ENCODE assay signal across 8 cellular contexts in genomic region chr20:62860924-62861691, GRCh38. TPM values are rescaled to one million over a fixed set of nuclear protein-coding genes. Genes with fewer than 3 reads are reported as not detected.
DNase-seq lines count a peak whose midpoint lies in the region; ATAC-seq and TF ChIP-seq lines count a peak whose summit lies in the region.

No MANE protein-coding gene starts in this region.

- dilution Hi-C loops in mammary epithelial cell (cut with HindIII; ENCODE audit: low sequenced_read_pairs) = no loop called here

- H3K9me3 ChIP-seq in SK-N-MC (ENCODE audit: low read depth, low read length) = 0 out of 2 replicates have a peak, but pooled peaks cover 4% of the 10 kb centered on the region
- no peaks in the 10 kb centered on the region for H3K9me3 ChIP-seq in mammary epithelial cell (replicated peaks; ENCODE audit: insufficient read depth, low read length)
- no peaks in the 10 kb centered on the region for H3K9me3 ChIP-seq in lower lobe of right lung
- H3K9me3 ChIP-seq in tibial artery = no peaks in the 10 kb centered on the region

- CTCF ChIA-PET in mammary epithelial cell (lab: Charles Lee; ENCODE audit: low non-redundant PET) = interaction anchor here (0.5 kb wide), 1 partner anchor 194 kb away, joined by 8 read pairs; no protein-coding TSS in a partner anchor

- peaks cover 2% of the 10 kb centered on the region for H4K20me1 ChIP-seq in mammary epithelial cell (ENCODE audit: insufficient read depth, low read length)

- TF ChIP-seq CTCF in mammary epithelial cell (conservative IDR thresholded peaks at IDR 0.05 in 1 of 2, IDR thresholded peaks at IDR 0.05 in 1 of 2; ENCODE audit: extremely low read depth in 1 of 2, insufficient read depth in 1 of 2, low read depth in 1 of 2, low read length in 2 of 2) (no peak), lower lobe of right lung (IDR thresholded peaks at IDR 0.05) (no peak), tibial artery (IDR thresholded peaks at IDR 0.05) (no peak)

- 4% methylated on average over 5 of the region's 129 CpGs for WGBS in mammary epithelial cell (ENCODE audit: low coverage, missing lambda C conversion rate)

- in situ Hi-C loops in mammary epithelial cell (cut with MboI; ENCODE audit: low sequenced_read_pairs in 2 of 2) = no loop called here

- peak overlapping the region; percentile 92 for H2AFZ ChIP-seq in mammary epithelial cell (ENCODE audit: low read depth, low read length)

- intact Hi-C loops in mammary epithelial cell (cut with micrococcal nuclease) (no loop called here), lower lobe of right lung (cut with DNase I) (no loop called here), tibial artery (cut with DNase I; ENCODE audit: low total_unique reads) (loop anchor here (10.0 kb wide), 1 partner anchor 56 kb away; the partner anchor contains the start of gene OGFR)

- peaks cover 29% of the 10 kb centered on the region for H3K79me2 ChIP-seq in mammary epithelial cell (ENCODE audit: insufficient read depth, low read length)

- H3K4me1 ChIP-seq in mammary epithelial cell (ENCODE audit: insufficient read depth, low read length) = peaks cover 25% of the 10 kb centered on the region
- peaks cover 14% of the 10 kb centered on the region for H3K4me1 ChIP-seq in lower lobe of right lung
- peaks cover 0 to 16% (median 12%) of the 10 kb centered on the region in 4 donors for H3K4me1 ChIP-seq in tibial artery

- peak overlapping the region; percentile 79 for H3K4me3 ChIP-seq in SK-N-MC
- H3K4me3 ChIP-seq in mammary epithelial cell (replicated peaks in 1 of 3; ENCODE audit: insufficient read depth in 1 of 3, low read depth in 2 of 3, low read length in 3 of 3) = peak overlapping the region; percentile 51 to 84 (median 69)
- H3K4me3 ChIP-seq in lower lobe of right lung = peak overlapping the region; percentile 51
- peak overlapping the region; percentile 54 to 55 for H3K4me3 ChIP-seq in tibial artery

- DNase-seq in NCI-H2196 (lab: John Stamatoyannopoulos, UW; ENCODE audit: unreplicated experiment) = peak; percentile 12
- no peak for DNase-seq in NCI-H2196 treated with DMSO at 0.1 percent for 48 hours (lab: John Stamatoyannopoulos, UW; ENCODE audit: unreplicated experiment)
- no peak for DNase-seq in SK-N-MC (ENCODE audit: low read depth, low spot score)
- DNase-seq in mammary epithelial cell = no peak
- DNase-seq in lower lobe of right lung = no peak
- DNase-seq in tibial artery = no peak
- DNase-seq in NCI-H187 treated with DMSO at 0.1 percent for 48 hours (lab: John Stamatoyannopoulos, UW) = no peak

- H3K27ac ChIP-seq in SK-N-MC (no peak overlapping the region), mammary epithelial cell (ENCODE audit: insufficient read depth, low read depth, low read length) (no peak overlapping the region), lower lobe of right lung (no peak overlapping the region), tibial artery (no peak overlapping the region)

- H3K9ac ChIP-seq in SK-N-MC (ENCODE audit: insufficient read length) (peak overlapping the region; percentile 72), mammary epithelial cell (ENCODE audit: insufficient read depth, low read length) (peak overlapping the region; percentile 43)

- ATAC-seq in HG02970 (IDR thresholded peaks at IDR 0.05; ENCODE audit: low FRiP score, unreplicated experiment) (peak; percentile 19), lower lobe of right lung (no peak)

- H3K36me3 ChIP-seq in SK-N-MC (ENCODE audit: insufficient read depth, low read length) = peaks cover 17% of the 10 kb centered on the region
- no peaks in the 10 kb centered on the region for H3K36me3 ChIP-seq in mammary epithelial cell (ENCODE audit: insufficient read depth, low read length)
- peaks cover 4% of the 10 kb centered on the region for H3K36me3 ChIP-seq in lower lobe of right lung
- peaks cover 0 to 12% (median 0%) of the 10 kb centered on the region in 3 donors for H3K36me3 ChIP-seq in tibial artery

- no TSS peak for BruUV-seq in mammary epithelial cell (replicated peaks; lab: Mats Ljungman, UMichigan)

- no peaks in the 10 kb centered on the region for H3K27me3 ChIP-seq in mammary epithelial cell (ENCODE audit: insufficient read depth, low read length)
- H3K27me3 ChIP-seq in lower lobe of right lung (ENCODE audit: low read depth) = no peaks in the 10 kb centered on the region
- H3K27me3 ChIP-seq in tibial artery = no peaks in the 10 kb centered on the region

- H3K4me2 ChIP-seq in mammary epithelial cell (ENCODE audit: insufficient read depth, low read depth, low read length) = peak overlapping the region; percentile 94

RNA-seq across cellular contexts. Expression of gene TCFL5, which starts 0.5 kb away (rescaled TPM):
- total RNA-seq in mammary epithelial cell (10 to 100 TPM in 1 of 2 donors, 1 to 10 TPM in 1; 8.1 to 11.7 TPM), lower lobe of right lung (8.2 TPM)
- polyA plus RNA-seq in mammary epithelial cell = 6.5 TPM
- polyA minus RNA-seq in mammary epithelial cell = 1.9 TPM

RNA-seq across cellular contexts. Expression of gene COL9A3, which starts 44.3 kb away (rescaled TPM):
- total RNA-seq in mammary epithelial cell (under 1 TPM in 1 of 2 donors, not detected in 1; 0.67 TPM), lower lobe of right lung (0.89 TPM)
- 0.16 TPM for polyA plus RNA-seq in mammary epithelial cell
- not detected for polyA minus RNA-seq in mammary epithelial cell

RNA-seq across cellular contexts. Expression of gene OGFR, which starts 56.5 kb away (rescaled TPM):
- total RNA-seq in mammary epithelial cell = 10 to 100 TPM; 12.7 to 30.0 TPM
- polyA plus RNA-seq in mammary epithelial cell = 20.6 TPM
- polyA minus RNA-seq in mammary epithelial cell = 12.4 TPM
- 69.4 TPM for total RNA-seq in lower lobe of right lung
